Comparison of ENCODE assay signal across 10 cellular contexts in genomic region chr13:75365724-75366173, GRCh38.
DNase-seq lines count a peak whose midpoint lies in the region; ATAC-seq and TF ChIP-seq lines count a peak whose summit lies in the region.
"Had no signal": no experiment of that assay in that cellular context is flagged by ENCODE, and none has a peak within 500 bp of the region (broad histone marks: within the 10 kb centered on the region; RNA-seq: fewer than 3 reads in every experiment).

No MANE protein-coding gene starts in this region.

- DNase-seq in GM06990 (ENCODE audit: extremely low read depth, insufficient read length) (peak; percentile 66), lung microvascular endothelial cell (ENCODE audit: low read depth in 2 of 2) (peak; percentile 68 to 92), activated gamma-delta T cell treated with Interleukin-2 at 50 U/mL for 16 hours (no peak), SJCRH30 (no peak), NCI-H2107 (lab: John Stamatoyannopoulos, UW) (no peak)
- peak; percentile 41 for DNase-seq in activated CD8-positive, alpha-beta T cell treated with anti-CD3 and anti-CD28 coated beads, Interleukin-2, amount 10 ng/mL, durations not matched to agents 7 days and 5 days
- DNase-seq: T-cell had no signal

- H3K9me3 ChIP-seq in SJCRH30 (replicated peaks) = no peaks in the 10 kb centered on the region

- POLR2A ChIA-PET in activated CD8-positive, alpha-beta T cell treated with anti-CD3 and anti-CD28 coated beads, Interleukin-2, amount 10 ng/mL, durations not matched to agents 7 days and 5 days (lab: Charles Lee) = interaction anchor here (0.6 to 3.6 kb wide), 2 partner anchors 39 to 42 kb away, joined by 3 to 18 read pairs; no protein-coding TSS in a partner anchor

- H3K27ac Mint-ChIP-seq in activated CD8-positive, alpha-beta T cell treated with anti-CD3 and anti-CD28 coated beads, Interleukin-2, amount 10 ng/mL, durations not matched to agents 7 days and 5 days = peak overlapping the region; percentile 66
- H3K27ac Mint-ChIP-seq: T-cell had no signal

- H3K4me3 Mint-ChIP-seq in activated CD8-positive, alpha-beta T cell treated with anti-CD3 and anti-CD28 coated beads, Interleukin-2, amount 10 ng/mL, durations not matched to agents 7 days and 5 days = peak overlapping the region; percentile 25
- H3K4me3 Mint-ChIP-seq: neural crest cell, T-cell had no signal

- H3K9me3 Mint-ChIP-seq in activated CD8-positive, alpha-beta T cell treated with anti-CD3 and anti-CD28 coated beads, Interleukin-2, amount 10 ng/mL, durations not matched to agents 7 days and 5 days (ENCODE audit: insufficient read depth) = no peaks in the 10 kb centered on the region
- H3K9me3 Mint-ChIP-seq: neural crest cell, T-cell had no signal

- no peak for TF ChIP-seq CTCF in GM06990 (IDR thresholded peaks at IDR 0.05; ENCODE audit: insufficient read depth, low read length, poor library complexity, severe bottlenecking)

- H3K36me3 Mint-ChIP-seq in activated CD8-positive, alpha-beta T cell treated with anti-CD3 and anti-CD28 coated beads, Interleukin-2, amount 10 ng/mL, durations not matched to agents 7 days and 5 days (ENCODE audit: low read depth) = no peaks in the 10 kb centered on the region
- H3K36me3 Mint-ChIP-seq: T-cell had no signal

- no peaks in the 10 kb centered on the region; the same call in 1 of the 2 replicates for H3K4me1 ChIP-seq in SJCRH30

- H3K36me3 ChIP-seq in GM06990 (ENCODE audit: control insufficient read depth, insufficient read depth, low read length) (no peaks in the 10 kb centered on the region), SJCRH30 (no peaks in the 10 kb centered on the region)

- CTCF ChIA-PET in activated CD8-positive, alpha-beta T cell treated with anti-CD3 and anti-CD28 coated beads, Interleukin-2, amount 10 ng/mL, durations not matched to agents 7 days and 5 days (lab: Charles Lee) = interaction anchor here (0.7 to 3.3 kb wide), 16 partner anchors 8 to 1298 kb away, joined by 3 to 28 read pairs (median 4); no protein-coding TSS in a partner anchor

- H3K4me3 ChIP-seq in GM06990 (replicated peaks; ENCODE audit: low read depth, low read length) (peak overlapping the region; percentile 32; the same call in 1 of the 2 replicates), SJCRH30 (no peak overlapping the region)

- ATAC-seq in GM19467 (IDR thresholded peaks at IDR 0.05; ENCODE audit: unreplicated experiment) (peak; percentile 89), HG03457 (IDR thresholded peaks at IDR 0.05; ENCODE audit: unreplicated experiment) (peak; percentile 91)
- ATAC-seq in activated CD8-positive, alpha-beta T cell treated with anti-CD3 and anti-CD28 coated beads, Interleukin-2, amount 10 ng/mL, durations not matched to agents 7 days and 5 days = peak; percentile 91

- no peaks in the 10 kb centered on the region for H3K27me3 ChIP-seq in GM06990 (replicated peaks; ENCODE audit: control insufficient read depth, insufficient read depth, low read length)
- no peaks in the 10 kb centered on the region for H3K27me3 ChIP-seq in SJCRH30

- peaks cover 1% of the 10 kb centered on the region for H3K27me3 Mint-ChIP-seq in activated CD8-positive, alpha-beta T cell treated with anti-CD3 and anti-CD28 coated beads, Interleukin-2, amount 10 ng/mL, durations not matched to agents 7 days and 5 days (ENCODE audit: low read depth)

- H3K27ac ChIP-seq in SJCRH30 = no peak overlapping the region

- peaks cover 27% of the 10 kb centered on the region for H3K4me1 Mint-ChIP-seq in activated CD8-positive, alpha-beta T cell treated with anti-CD3 and anti-CD28 coated beads, Interleukin-2, amount 10 ng/mL, durations not matched to agents 7 days and 5 days (ENCODE audit: low read depth)
- H3K4me1 Mint-ChIP-seq: neural crest cell had no signal

Comparison
In these comparisons a context has a peak if more than half of its experiments do, and no peak if none do; other contexts are left out.
1. DNase-seq: peak in GM06990 (single experiment), activated CD8-positive, alpha-beta T cell treated with anti-CD3 and anti-CD28 coated beads, Interleukin-2, amount 10 ng/mL, durations not matched to agents 7 days and 5 days (single experiment) and lung microvascular endothelial cell (2 of 2); none in activated gamma-delta T cell treated with Interleukin-2 at 50 U/mL for 16 hours (single experiment), SJCRH30 (0 of 2) and NCI-H2107 (single experiment).
2. Peak in every context shown above with its lines, with median percentiles within 50 percentile points of each other: ATAC-seq.